In the genomic region with DNA sequence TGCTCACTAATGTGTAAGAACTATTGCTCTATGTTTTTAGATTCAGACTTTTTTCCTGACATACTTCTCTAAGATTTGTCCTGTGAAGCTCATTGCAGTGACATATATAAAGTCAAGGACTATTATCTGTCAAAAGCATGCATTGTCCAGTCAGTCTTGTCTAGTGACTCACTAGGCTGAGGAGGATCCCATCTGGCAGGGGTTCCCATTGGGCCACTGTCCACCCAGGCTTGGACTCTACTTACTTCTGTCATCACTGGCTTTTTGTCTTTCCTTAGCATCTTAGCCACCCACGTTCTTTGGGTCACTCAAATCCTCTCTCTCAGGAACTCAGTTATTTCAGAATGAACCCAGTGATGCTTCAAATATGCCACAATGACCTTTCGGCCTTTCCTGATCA, we compare ENCODE assay signal across 1 cellular context.
TF ChIP-seq lines count a peak whose summit lies in the region.

No MANE protein-coding gene starts in this region.

TF ChIP-seq in K562, 482 proteins besides CTCF, POLR2A, EP300 and RAD21 (continued from another document):
- peak; percentile 64; the same call in 1 of the 2 replicates for TF ChIP-seq CBFA2T3 (IDR thresholded peaks at IDR 0.05)
- peak; percentile 43; the same call in 1 of the 2 replicates for TF ChIP-seq CBFA2T2 (conservative IDR thresholded peaks at IDR 0.05)
